Comparison of ENCODE assay signal across 14 cellular contexts in the genomic region with DNA sequence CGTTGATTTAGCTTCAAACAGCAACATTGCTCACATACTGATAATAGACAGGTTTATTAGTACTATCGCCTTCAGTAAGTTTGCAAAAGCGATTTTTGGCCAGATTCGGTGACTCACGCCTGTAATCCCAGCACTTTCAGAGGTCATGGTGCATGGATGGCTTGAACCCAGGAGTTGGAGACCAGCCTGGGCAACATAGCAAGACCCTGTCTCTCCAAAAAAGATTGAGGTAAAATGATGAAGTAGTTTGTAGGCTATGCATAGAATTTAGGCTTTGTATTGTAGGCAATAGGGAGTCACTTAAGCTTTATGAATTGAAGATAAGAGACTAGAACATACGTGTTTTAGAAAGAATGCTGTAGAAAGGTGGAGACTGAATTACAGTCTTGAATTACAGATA. TPM values are rescaled to one million over a fixed set of nuclear protein-coding genes. Genes with fewer than 3 reads are reported as not detected.
DNase-seq lines count a peak whose midpoint lies in the region; ATAC-seq and TF ChIP-seq lines count a peak whose summit lies in the region.
"Had no signal": no experiment of that assay in that cellular context is flagged by ENCODE, and none has a peak within 500 bp of the region (broad histone marks: within the 10 kb centered on the region; RNA-seq: fewer than 3 reads in every experiment).

No MANE protein-coding gene starts in this region.

- H3K9me2 ChIP-seq in neural cell (ENCODE audit: insufficient read depth, low read length), result no peaks in the 10 kb centered on the region

- no peaks in the 10 kb centered on the region for H3K36me3 Mint-ChIP-seq in CD4-positive, CD25-positive, alpha-beta regulatory T cell
- H3K36me3 Mint-ChIP-seq in activated naive CD8-positive, alpha-beta T cell treated with anti-CD3 and anti-CD28 coated beads for 36 hours, result peaks cover 4% of the 10 kb centered on the region

- peak overlapping the region; percentile 91 to 93 (median 92) for H3K4me3 Mint-ChIP-seq in CD4-positive, CD25-positive, alpha-beta regulatory T cell
- H3K4me3 Mint-ChIP-seq in activated naive CD8-positive, alpha-beta T cell treated with anti-CD3 and anti-CD28 coated beads for 36 hours, result peak overlapping the region; percentile 90

- H3K36me3 ChIP-seq in CD4-positive, CD25-positive, alpha-beta regulatory T cell (ENCODE audit: control insufficient read depth, insufficient read depth, low read length), result no peaks in the 10 kb centered on the region
- H3K36me3 ChIP-seq in DND-41 (ENCODE audit: insufficient read depth, low read length), result no peaks in the 10 kb centered on the region; the same call in 1 of the 2 replicates
- no peaks in the 10 kb centered on the region for H3K36me3 ChIP-seq in neural cell (ENCODE audit: insufficient read depth, low read length)

- H3K9ac ChIP-seq in DND-41 (ENCODE audit: low read depth, low read length) (no peak overlapping the region), neural cell (ENCODE audit: low read length) (no peak overlapping the region)

- H3K4me3 ChIP-seq in CD4-positive, CD25-positive, alpha-beta regulatory T cell (ENCODE audit: low read depth, low read length), result peak overlapping the region; percentile 90
- H3K4me3 ChIP-seq in DND-41 (ENCODE audit: low read depth in 1 of 2, low read length in 2 of 2), result peak overlapping the region in 1 of 2 experiments; percentile 76; a peak in 1 of 4 replicates
- H3K4me3 ChIP-seq in neural cell (ENCODE audit: low read length), result peak overlapping the region; percentile 85

- no peaks in the 10 kb centered on the region for H3K9me3 Mint-ChIP-seq in CD4-positive, CD25-positive, alpha-beta regulatory T cell
- no peaks in the 10 kb centered on the region for H3K9me3 Mint-ChIP-seq in activated naive CD8-positive, alpha-beta T cell treated with anti-CD3 and anti-CD28 coated beads for 36 hours

- H3K27ac ChIP-seq in CD4-positive, CD25-positive, alpha-beta regulatory T cell (ENCODE audit: insufficient read depth, low read length, poor library complexity, severe bottlenecking), result no peak overlapping the region
- no peak overlapping the region for H3K27ac ChIP-seq in DND-41 (ENCODE audit: low read length)
- H3K27ac ChIP-seq in neural cell (ENCODE audit: low read length), result no peak overlapping the region

- H3K4me2 ChIP-seq in DND-41 (ENCODE audit: insufficient read depth, low read length) (peak overlapping the region; percentile 77; the same call in 1 of the 2 replicates), neural cell (ENCODE audit: low read length) (peak overlapping the region; percentile 75)

- peak overlapping the region in 1 of 3 donors; percentile 4 for H3K27ac Mint-ChIP-seq in CD4-positive, CD25-positive, alpha-beta regulatory T cell
- H3K27ac Mint-ChIP-seq in activated naive CD8-positive, alpha-beta T cell treated with anti-CD3 and anti-CD28 coated beads for 36 hours, result no peak overlapping the region

- ATAC-seq in CD4-positive, CD25-positive, alpha-beta regulatory T cell (ENCODE audit: low read depth in 2 of 2), result no peak
- no peak for ATAC-seq in DND-41 (ENCODE audit: insufficient read depth, low read depth)

- peaks cover 2% of the 10 kb centered on the region for H3K27me3 ChIP-seq in CD4-positive, CD25-positive, alpha-beta regulatory T cell (ENCODE audit: control insufficient read depth, insufficient read depth, low read length)
- H3K27me3 ChIP-seq in DND-41 (ENCODE audit: insufficient read depth, low read length, poor library complexity) (no peaks in the 10 kb centered on the region), neural cell (ENCODE audit: insufficient read depth, low read depth, low read length) (no peaks in the 10 kb centered on the region)

- peaks cover 20 to 46% (median 24%) of the 10 kb centered on the region in 4 donors for H3K4me1 Mint-ChIP-seq in CD4-positive, CD25-positive, alpha-beta regulatory T cell
- peaks cover 25% of the 10 kb centered on the region for H3K4me1 Mint-ChIP-seq in activated naive CD8-positive, alpha-beta T cell treated with anti-CD3 and anti-CD28 coated beads for 36 hours

- peaks cover 40% of the 10 kb centered on the region for H3K79me2 ChIP-seq in DND-41 (ENCODE audit: insufficient read depth, low read length)
- peaks cover 31% of the 10 kb centered on the region for H3K79me2 ChIP-seq in neural cell (replicated peaks; ENCODE audit: insufficient read depth, low read length)

- H2AFZ ChIP-seq in DND-41 (ENCODE audit: low read depth, low read length) (peak overlapping the region; percentile 89), neural cell (ENCODE audit: low read depth, low read length) (no peak overlapping the region)

- H4K20me1 ChIP-seq in DND-41 (ENCODE audit: insufficient read depth, low read length), result peaks cover 5% of the 10 kb centered on the region; the same call in 1 of the 2 replicates
- no peaks in the 10 kb centered on the region for H4K20me1 ChIP-seq in neural cell (ENCODE audit: insufficient read depth)

- no peaks in the 10 kb centered on the region for H3K9me3 ChIP-seq in CD4-positive, CD25-positive, alpha-beta regulatory T cell (ENCODE audit: control insufficient read depth in 2 of 2, low read length in 2 of 2)
- H3K9me3 ChIP-seq in DND-41 (ENCODE audit: insufficient read depth, low read length, severe bottlenecking) (no peaks in the 10 kb centered on the region), neural cell (ENCODE audit: low read length) (no peaks in the 10 kb centered on the region)

- no peak for TF ChIP-seq RAD21 in neural cell (conservative IDR thresholded peaks at IDR 0.05)

- no peaks in the 10 kb centered on the region for H3F3A ChIP-seq in neural cell (ENCODE audit: insufficient read depth, low read length, poor library complexity, severe bottlenecking)

- TF ChIP-seq EP300 in neural cell (conservative IDR thresholded peaks at IDR 0.05; ENCODE audit: poor library complexity, severe bottlenecking), result no peak

- peaks cover 28% of the 10 kb centered on the region for H3K4me1 ChIP-seq in CD4-positive, CD25-positive, alpha-beta regulatory T cell (ENCODE audit: control insufficient read depth, insufficient read depth, low read length, poor library complexity, severe bottlenecking)
- H3K4me1 ChIP-seq in DND-41 (ENCODE audit: insufficient read depth, low read length), result peaks cover 33% of the 10 kb centered on the region

- TF ChIP-seq CTCF in DND-41 (IDR thresholded peaks at IDR 0.05; ENCODE audit: borderline replicate concordance, extremely low read depth, low read length, poor library complexity, severe bottlenecking) (no peak), neural cell (IDR thresholded peaks at IDR 0.05; ENCODE audit: poor library complexity, severe bottlenecking) (no peak)

- no peak for DNase-seq in CD4-positive, CD25-positive, alpha-beta regulatory T cell
- DNase-seq in DND-41 (no peak), amniotic stem cell (lab: John Stamatoyannopoulos, UW) (no peak), DMS153 treated with DMSO at 0.1 percent for 48 hours (lab: John Stamatoyannopoulos, UW; ENCODE audit: unreplicated experiment) (no peak)
- DNase-seq in activated naive CD8-positive, alpha-beta T cell treated with anti-CD3 and anti-CD28 coated beads for 36 hours, result no peak
- no peak for DNase-seq in effector CD8-positive, alpha-beta T cell (lab: John Stamatoyannopoulos, UW)
- DNase-seq: activated CD8-positive, alpha-beta memory T cell treated with anti-CD3 and anti-CD28 coated beads for 24 hours; foreskin fibroblast; midbrain; NCI-H1436; NCI-H524 treated with DMSO at 0.1 percent for 48 hours; RPMI8226; T-helper 9 cell had no signal

- H3K27me3 Mint-ChIP-seq in CD4-positive, CD25-positive, alpha-beta regulatory T cell, result no peaks in the 10 kb centered on the region
- H3K27me3 Mint-ChIP-seq in activated naive CD8-positive, alpha-beta T cell treated with anti-CD3 and anti-CD28 coated beads for 36 hours, result no peaks in the 10 kb centered on the region

TF ChIP-seq in neural cell, 6 proteins besides CTCF, POLR2A, EP300 and RAD21 (continues in another document):
- no peak for TF ChIP-seq EZH2 (IDR thresholded peaks at IDR 0.05; ENCODE audit: borderline replicate concordance, insufficient read depth, low read length, poor library complexity, severe bottlenecking)
- TF ChIP-seq SMC3 (conservative IDR thresholded peaks at IDR 0.05; ENCODE audit: poor library complexity), result no peak
- no peak for TF ChIP-seq TAF1 (IDR thresholded peaks at IDR 0.05; ENCODE audit: low read depth)
- TF ChIP-seq MXI1 (conservative IDR thresholded peaks at IDR 0.05; ENCODE audit: poor library complexity, severe bottlenecking), result no peak
- no peak for TF ChIP-seq POLR2AphosphoS5 (IDR thresholded peaks at IDR 0.05)

RNA-seq across cellular contexts. Expression of gene GNPDA2, which starts 1.1 kb away (rescaled TPM):
- 8.3 TPM for total RNA-seq in CD4-positive, CD25-positive, alpha-beta regulatory T cell
- polyA plus RNA-seq in CD4-positive, CD25-positive, alpha-beta regulatory T cell, result 10 to 100 TPM; 14.9 to 22.8 (median 17.3) TPM
- total RNA-seq in activated naive CD8-positive, alpha-beta T cell treated with anti-CD3 and anti-CD28 coated beads for 36 hours, result 10 to 100 TPM; 19.0 to 21.2 TPM
- polyA plus RNA-seq in neural cell, result 33.5 and 40.7 TPM in 2 replicates
- polyA minus RNA-seq in neural cell, result 36.0 and 38.5 TPM in 2 replicates

RNA-seq across cellular contexts. Expression of gene GUF1, which starts 49.3 kb away (rescaled TPM):
- 17.9 TPM for total RNA-seq in CD4-positive, CD25-positive, alpha-beta regulatory T cell
- 10 to 100 TPM in 1 of 4 donors, 1 to 10 TPM in 3; 7.7 to 10.3 (median 9.2) TPM for polyA plus RNA-seq in CD4-positive, CD25-positive, alpha-beta regulatory T cell
- 10 to 100 TPM; 52.2 to 54.1 TPM for total RNA-seq in activated naive CD8-positive, alpha-beta T cell treated with anti-CD3 and anti-CD28 coated beads for 36 hours
- 15.5 TPM in 2 replicates for polyA plus RNA-seq in neural cell
- 53.3 and 54.1 TPM in 2 replicates for polyA minus RNA-seq in neural cell
